1 cellular context compared by ENCODE assay signal in the genomic region with DNA sequence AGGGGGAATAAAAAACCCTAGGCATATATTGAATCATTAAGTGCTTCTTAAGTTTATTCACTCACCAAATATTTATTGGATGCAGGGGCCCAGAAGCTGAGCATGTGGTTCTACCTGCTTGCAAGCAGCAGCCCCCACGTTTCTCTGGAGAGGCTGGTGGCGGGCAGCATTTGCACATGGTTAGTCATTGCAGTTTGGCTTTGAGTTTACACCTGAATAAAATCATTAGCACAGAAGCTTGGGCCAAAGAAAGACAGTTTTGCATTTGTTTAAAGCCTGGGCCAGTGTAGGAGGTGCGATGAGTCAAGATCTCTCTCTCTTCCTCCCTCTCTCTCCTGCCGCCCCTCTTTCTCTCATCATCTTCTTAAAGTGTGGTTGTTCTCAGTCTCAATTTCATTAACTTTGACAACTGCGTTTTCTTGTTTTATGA.
TF ChIP-seq lines count a peak whose summit lies in the region.

No MANE protein-coding gene starts in this region.

TF ChIP-seq in H1, 55 proteins besides CTCF, POLR2A, EP300 and RAD21:
- TF ChIP-seq, protein P1, sequence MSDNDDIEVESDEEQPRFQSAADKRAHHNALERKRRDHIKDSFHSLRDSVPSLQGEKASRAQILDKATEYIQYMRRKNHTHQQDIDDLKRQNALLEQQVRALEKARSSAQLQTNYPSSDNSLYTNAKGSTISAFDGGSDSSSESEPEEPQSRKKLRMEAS (IDR thresholded peaks at IDR 0.05): peak; percentile 80
- no peak for TF ChIP-seq BRCA1 (IDR thresholded peaks at IDR 0.05; ENCODE audit: low read depth, low read length)
- TF ChIP-seq SIRT6 (IDR thresholded peaks at IDR 0.05; ENCODE audit: low read length): no peak
- no peak for TF ChIP-seq CBX5 (IDR thresholded peaks at IDR 0.05; ENCODE audit: low read depth, low read length)
- TF ChIP-seq, protein P2, sequence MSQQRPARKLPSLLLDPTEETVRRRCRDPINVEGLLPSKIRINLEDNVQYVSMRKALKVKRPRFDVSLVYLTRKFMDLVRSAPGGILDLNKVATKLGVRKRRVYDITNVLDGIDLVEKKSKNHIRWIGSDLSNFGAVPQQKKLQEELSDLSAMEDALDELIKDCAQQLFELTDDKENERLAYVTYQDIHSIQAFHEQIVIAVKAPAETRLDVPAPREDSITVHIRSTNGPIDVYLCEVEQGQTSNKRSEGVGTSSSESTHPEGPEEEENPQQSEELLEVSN (IDR thresholded peaks at IDR 0.05): peak; percentile 65
- peak; percentile 42; the same call in 1 of the 2 replicates for TF ChIP-seq TAF1 (IDR thresholded peaks at IDR 0.05; ENCODE audit: low read depth, low read length)
- peak; percentile 59; the same call in 1 of the 2 replicates for TF ChIP-seq JUND (IDR thresholded peaks at IDR 0.05; ENCODE audit: low read length)
